1 cellular context compared by ENCODE assay signal in genomic region chr17:67993998-67994361, GRCh38.
TF ChIP-seq lines count a peak whose summit lies in the region.

No MANE protein-coding gene starts in this region.

TF ChIP-seq in GM23338, 12 proteins besides CTCF, POLR2A, EP300 and RAD21 (continued from another document):
- TF ChIP-seq, protein P1, sequence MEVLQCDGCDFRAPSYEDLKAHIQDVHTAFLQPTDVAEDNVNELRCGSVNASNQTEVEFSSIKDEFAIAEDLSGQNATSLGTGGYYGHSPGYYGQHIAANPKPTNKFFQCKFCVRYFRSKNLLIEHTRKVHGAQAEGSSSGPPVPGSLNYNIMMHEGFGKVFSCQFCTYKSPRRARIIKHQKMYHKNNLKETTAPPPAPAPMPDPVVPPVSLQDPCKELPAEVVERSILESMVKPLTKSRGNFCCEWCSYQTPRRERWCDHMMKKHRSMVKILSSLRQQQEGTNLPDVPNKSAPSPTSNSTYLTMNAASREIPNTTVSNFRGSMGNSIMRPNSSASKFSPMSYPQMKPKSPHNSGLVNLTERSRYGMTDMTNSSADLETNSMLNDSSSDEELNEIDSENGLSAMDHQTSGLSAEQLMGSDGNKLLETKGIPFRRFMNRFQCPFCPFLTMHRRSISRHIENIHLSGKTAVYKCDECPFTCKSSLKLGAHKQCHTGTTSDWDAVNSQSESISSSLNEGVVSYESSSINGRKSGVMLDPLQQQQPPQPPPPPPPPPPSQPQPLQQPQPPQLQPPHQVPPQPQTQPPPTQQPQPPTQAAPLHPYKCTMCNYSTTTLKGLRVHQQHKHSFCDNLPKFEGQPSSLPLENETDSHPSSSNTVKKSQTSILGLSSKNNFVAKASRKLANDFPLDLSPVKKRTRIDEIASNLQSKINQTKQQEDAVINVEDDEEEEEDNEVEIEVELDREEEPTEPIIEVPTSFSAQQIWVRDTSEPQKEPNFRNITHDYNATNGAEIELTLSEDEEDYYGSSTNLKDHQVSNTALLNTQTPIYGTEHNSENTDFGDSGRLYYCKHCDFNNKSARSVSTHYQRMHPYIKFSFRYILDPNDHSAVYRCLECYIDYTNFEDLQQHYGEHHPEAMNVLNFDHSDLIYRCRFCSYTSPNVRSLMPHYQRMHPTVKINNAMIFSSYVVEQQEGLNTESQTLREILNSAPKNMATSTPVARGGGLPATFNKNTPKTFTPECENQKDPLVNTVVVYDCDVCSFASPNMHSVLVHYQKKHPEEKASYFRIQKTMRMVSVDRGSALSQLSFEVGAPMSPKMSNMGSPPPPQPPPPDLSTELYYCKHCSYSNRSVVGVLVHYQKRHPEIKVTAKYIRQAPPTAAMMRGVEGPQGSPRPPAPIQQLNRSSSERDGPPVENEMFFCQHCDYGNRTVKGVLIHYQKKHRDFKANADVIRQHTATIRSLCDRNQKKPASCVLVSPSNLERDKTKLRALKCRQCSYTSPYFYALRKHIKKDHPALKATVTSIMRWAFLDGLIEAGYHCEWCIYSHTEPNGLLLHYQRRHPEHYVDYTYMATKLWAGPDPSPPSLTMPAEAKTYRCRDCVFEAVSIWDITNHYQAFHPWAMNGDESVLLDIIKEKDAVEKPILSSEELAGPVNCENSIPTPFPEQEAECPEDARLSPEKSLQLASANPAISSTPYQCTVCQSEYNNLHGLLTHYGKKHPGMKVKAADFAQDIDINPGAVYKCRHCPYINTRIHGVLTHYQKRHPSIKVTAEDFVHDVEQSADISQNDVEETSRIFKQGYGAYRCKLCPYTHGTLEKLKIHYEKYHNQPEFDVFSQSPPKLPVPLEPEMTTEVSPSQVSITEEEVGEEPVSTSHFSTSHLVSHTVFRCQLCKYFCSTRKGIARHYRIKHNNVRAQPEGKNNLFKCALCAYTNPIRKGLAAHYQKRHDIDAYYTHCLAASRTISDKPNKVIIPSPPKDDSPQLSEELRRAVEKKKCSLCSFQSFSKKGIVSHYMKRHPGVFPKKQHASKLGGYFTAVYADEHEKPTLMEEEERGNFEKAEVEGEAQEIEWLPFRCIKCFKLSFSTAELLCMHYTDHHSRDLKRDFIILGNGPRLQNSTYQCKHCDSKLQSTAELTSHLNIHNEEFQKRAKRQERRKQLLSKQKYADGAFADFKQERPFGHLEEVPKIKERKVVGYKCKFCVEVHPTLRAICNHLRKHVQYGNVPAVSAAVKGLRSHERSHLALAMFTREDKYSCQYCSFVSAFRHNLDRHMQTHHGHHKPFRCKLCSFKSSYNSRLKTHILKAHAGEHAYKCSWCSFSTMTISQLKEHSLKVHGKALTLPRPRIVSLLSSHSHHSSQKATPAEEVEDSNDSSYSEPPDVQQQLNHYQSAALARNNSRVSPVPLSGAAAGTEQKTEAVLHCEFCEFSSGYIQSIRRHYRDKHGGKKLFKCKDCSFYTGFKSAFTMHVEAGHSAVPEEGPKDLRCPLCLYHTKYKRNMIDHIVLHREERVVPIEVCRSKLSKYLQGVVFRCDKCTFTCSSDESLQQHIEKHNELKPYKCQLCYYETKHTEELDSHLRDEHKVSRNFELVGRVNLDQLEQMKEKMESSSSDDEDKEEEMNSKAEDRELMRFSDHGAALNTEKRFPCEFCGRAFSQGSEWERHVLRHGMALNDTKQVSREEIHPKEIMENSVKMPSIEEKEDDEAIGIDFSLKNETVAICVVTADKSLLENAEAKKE (CRISPR knock-in tag; IDR thresholded peaks at IDR 0.05): no peak
- no peak for TF ChIP-seq EZH2 (IDR thresholded peaks at IDR 0.05; ENCODE audit: low read depth, unreplicated experiment)
- TF ChIP-seq ETS1 (IDR thresholded peaks at IDR 0.05): no peak
- no peak for TF ChIP-seq STAT1 (IDR thresholded peaks at IDR 0.05; ENCODE audit: unreplicated experiment)
- TF ChIP-seq JUNB (IDR thresholded peaks at IDR 0.05; ENCODE audit: unreplicated experiment): no peak
- TF ChIP-seq EZH2phosphoT487 (IDR thresholded peaks at IDR 0.05; ENCODE audit: unreplicated experiment): no peak
